In genomic region chr18:32803571-32803970, GRCh38 we compare ENCODE assay signal across 10 cellular contexts. TPM values are rescaled to one million over a fixed set of nuclear protein-coding genes. Genes with fewer than 3 reads are reported as not detected.
DNase-seq lines count a peak whose midpoint lies in the region; ATAC-seq and TF ChIP-seq lines count a peak whose summit lies in the region.
"Had no signal": no experiment of that assay in that cellular context is flagged by ENCODE, and none has a peak within 500 bp of the region (broad histone marks: within the 10 kb centered on the region; RNA-seq: fewer than 3 reads in every experiment).

No MANE protein-coding gene starts in this region.

- no peak for TF ChIP-seq CTCF in DOHH2 (IDR thresholded peaks at IDR 0.05; ENCODE audit: low read depth, low read length, poor library complexity, severe bottlenecking)
- no peak for TF ChIP-seq CTCF in PC-9 (conservative IDR thresholded peaks at IDR 0.05)
- TF ChIP-seq CTCF in foreskin keratinocyte (conservative IDR thresholded peaks at IDR 0.05): no peak
- no peak for TF ChIP-seq CTCF in upper lobe of left lung (IDR thresholded peaks at IDR 0.05)

- H3K27me3 ChIP-seq in DOHH2 (ENCODE audit: control insufficient read depth, low read length): no peaks in the 10 kb centered on the region
- no peaks in the 10 kb centered on the region for H3K27me3 ChIP-seq in PC-9 (ENCODE audit: insufficient read depth, low read depth)
- no peaks in the 10 kb centered on the region for H3K27me3 ChIP-seq in foreskin keratinocyte
- no peaks in the 10 kb centered on the region for H3K27me3 ChIP-seq in upper lobe of left lung

- H3K27ac ChIP-seq in DOHH2 (ENCODE audit: low read depth, low read length): peak overlapping the region; percentile 95
- H3K27ac ChIP-seq in PC-9: no peak overlapping the region
- H3K27ac ChIP-seq in foreskin keratinocyte: no peak overlapping the region
- H3K27ac ChIP-seq in upper lobe of left lung: no peak overlapping the region

- CTCF ChIA-PET in PC-9 (lab: Charles Lee): no interaction called here

- intact Hi-C loops in PC-9 (cut with micrococcal nuclease; ENCODE audit: unreplicated experiment): no loop called here

- H3K9me2 ChIP-seq in DOHH2 (replicated peaks; ENCODE audit: control insufficient read depth, low read length): no peaks in the 10 kb centered on the region
- no peaks in the 10 kb centered on the region for H3K9me2 ChIP-seq in PC-9 (ENCODE audit: insufficient read depth)

- no TSS peak for BruUV-seq in PC-9 (replicated peaks; lab: Mats Ljungman, UMichigan)

- 71 to 78% methylated on average over 3 of the region's 3 CpGs for WGBS in upper lobe of left lung, 2 donors

- H3K36me3 ChIP-seq in DOHH2 (ENCODE audit: control insufficient read depth, low read length) (peaks cover 2% of the 10 kb centered on the region; the same call in 1 of the 2 replicates), PC-9 (ENCODE audit: low read depth) (no peaks in the 10 kb centered on the region), upper lobe of left lung (no peaks in the 10 kb centered on the region)

- TF ChIP-seq EP300 in upper lobe of left lung (IDR thresholded peaks at IDR 0.05): no peak

- H3K9me3 ChIP-seq in DOHH2 (ENCODE audit: control insufficient read depth, insufficient read depth, low read length): peaks cover 11% of the 10 kb centered on the region; the same call in 1 of the 2 replicates
- H3K9me3 ChIP-seq in PC-9 (ENCODE audit: insufficient read depth, low read depth): no peaks in the 10 kb centered on the region
- H3K9me3 ChIP-seq in upper lobe of left lung: no peaks in the 10 kb centered on the region

- H4K20me1 ChIP-seq in DOHH2 (ENCODE audit: control insufficient read depth, insufficient read depth, low read depth, low read length) (no peaks in the 10 kb centered on the region), PC-9 (ENCODE audit: insufficient read depth) (no peaks in the 10 kb centered on the region)

- H3K4me3 ChIP-seq in DOHH2 (ENCODE audit: low read length): peak overlapping the region; percentile 57
- no peak overlapping the region for H3K4me3 ChIP-seq in PC-9
- no peak overlapping the region for H3K4me3 ChIP-seq in upper lobe of left lung

- ATAC-seq in GM21360 (IDR thresholded peaks at IDR 0.05; ENCODE audit: unreplicated experiment) (peak; percentile 92), HG03135 (IDR thresholded peaks at IDR 0.05; ENCODE audit: unreplicated experiment) (peak; percentile 89), foreskin keratinocyte (no peak), upper lobe of left lung (ENCODE audit: low FRiP score in 2 of 2) (no peak)

- no peak overlapping the region for H2AFZ ChIP-seq in PC-9

- POLR2A ChIA-PET in PC-9 (lab: Charles Lee; ENCODE audit: unreplicated experiment): no interaction called here

- TF ChIP-seq POLR2A in upper lobe of left lung (IDR thresholded peaks at IDR 0.05): no peak

- H3K79me2 ChIP-seq in DOHH2 (ENCODE audit: control insufficient read depth, low read length) (no peaks in the 10 kb centered on the region), PC-9 (ENCODE audit: low read depth) (no peaks in the 10 kb centered on the region)

- H3K4me2 ChIP-seq in DOHH2 (ENCODE audit: low read length): peak overlapping the region; percentile 71
- no peak overlapping the region for H3K4me2 ChIP-seq in PC-9

- peaks cover 24% of the 10 kb centered on the region for H3F3A ChIP-seq in DOHH2 (ENCODE audit: control insufficient read depth, insufficient read depth)
- H3F3A ChIP-seq in PC-9 (ENCODE audit: insufficient read depth, low read depth): no peaks in the 10 kb centered on the region

- DNase-seq in astrocyte of the hippocampus (ENCODE audit: low read depth, low spot score) (peak; percentile 33), PC-9 (no peak), CD1c-positive myeloid dendritic cell (ENCODE audit: extremely low spot score) (no peak), foreskin keratinocyte (no peak), upper lobe of left lung (no peak)
- DNase-seq: CD4-positive, CD25-positive, alpha-beta regulatory T cell had no signal

- H3K4me1 ChIP-seq in DOHH2 (ENCODE audit: control insufficient read depth, low read length): peaks cover 81% of the 10 kb centered on the region
- no peaks in the 10 kb centered on the region for H3K4me1 ChIP-seq in PC-9 (replicated peaks; ENCODE audit: insufficient read depth)
- H3K4me1 ChIP-seq in foreskin keratinocyte: no peaks in the 10 kb centered on the region
- H3K4me1 ChIP-seq in upper lobe of left lung: no peaks in the 10 kb centered on the region

RNA-seq across cellular contexts. Expression of gene KLHL14, which starts 30.7 kb away (rescaled TPM):
- total RNA-seq in PC-9 (2021): not detected in 2 replicates
- not detected in 2 replicates for total RNA-seq in foreskin keratinocyte
- not detected in 2 replicates for polyA plus RNA-seq in foreskin keratinocyte
- under 1 TPM in 3 of 6 donors, not detected in 3; 0.20 to 0.49 (median 0.44) TPM for total RNA-seq in upper lobe of left lung
- total RNA-seq: CD4-positive, CD25-positive, alpha-beta regulatory T cell; lower leg skin had no signal

Comparison
In these comparisons a context has a peak if more than half of its experiments do, and no peak if none do; other contexts are left out.
1. ATAC-seq: peak in GM21360 (single experiment) and HG03135 (single experiment); none in foreskin keratinocyte (single experiment) and upper lobe of left lung (0 of 2).